Comparison of ENCODE assay signal across 26 cellular contexts in the genomic region with DNA sequence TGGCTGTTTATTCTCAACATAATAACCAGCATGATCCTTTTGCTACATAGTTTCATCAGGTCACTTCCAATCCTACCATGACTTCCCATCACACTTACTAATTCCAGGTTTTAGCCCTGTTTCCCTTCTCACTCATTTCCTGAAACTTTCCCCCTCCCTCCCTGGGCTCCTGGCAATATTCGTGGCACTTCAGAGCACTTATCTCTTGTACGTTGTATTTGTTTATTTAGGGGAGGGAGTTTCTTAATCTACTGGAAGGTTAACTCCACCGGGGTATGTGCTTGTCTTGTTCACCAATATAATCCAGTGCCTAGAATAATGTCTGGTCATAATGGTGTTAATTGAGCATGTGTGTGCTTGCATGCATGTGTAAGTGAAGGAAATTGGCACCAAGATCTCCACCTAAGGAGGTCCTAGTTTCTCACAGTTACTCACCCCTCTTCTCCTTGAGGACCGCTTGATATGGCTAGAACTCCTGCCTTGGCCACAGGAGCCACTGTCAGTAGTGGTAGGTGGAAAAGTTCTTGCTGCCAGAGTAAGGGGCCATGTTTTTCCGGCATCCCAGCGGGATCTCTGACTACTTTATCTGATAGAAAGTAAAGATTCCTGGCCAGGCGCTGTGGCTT. TPM values are rescaled to one million over a fixed set of nuclear protein-coding genes. Genes with fewer than 3 reads are reported as not detected.
A peak's percentile ranks its signal among the peaks of the same experiment; 100 is the strongest.
DNase-seq lines count a peak whose midpoint lies in the region; ATAC-seq, FAIRE-seq and TF ChIP-seq lines count a peak whose summit lies in the region.
"Had no signal": no experiment of that assay in that cellular context is flagged by ENCODE, and none has a peak within 500 bp of the region (broad histone marks: within the 10 kb centered on the region; RNA-seq: fewer than 3 reads in every experiment).

No MANE protein-coding gene starts in this region.

- H3K27ac ChIP-seq in HepG2 (ENCODE audit: extremely low read length, insufficient read depth, low read length) (peak overlapping the region; percentile 13), thyroid gland (peak overlapping the region; percentile 42 to 70 (median 69))
- H3K27ac ChIP-seq: gastroesophageal sphincter, neural progenitor cell, PC-9, vagina, VCaP had no signal

- H3K27me3 Mint-ChIP-seq in activated naive CD4-positive, alpha-beta T cell treated with anti-CD3 and anti-CD28 coated beads for 36 hours (ENCODE audit: low read depth), result no peaks in the 10 kb centered on the region
- no peaks in the 10 kb centered on the region for H3K27me3 Mint-ChIP-seq in activated CD8-positive, alpha-beta T cell treated with anti-CD3 and anti-CD28 coated beads for 36 hours
- H3K27me3 Mint-ChIP-seq: central memory CD8-positive, alpha-beta T cell had no signal

- H3K9me3 Mint-ChIP-seq in activated naive CD4-positive, alpha-beta T cell treated with anti-CD3 and anti-CD28 coated beads, Interleukin-2, amount 50 U/mL, for 72 hours, result no peaks in the 10 kb centered on the region
- H3K9me3 Mint-ChIP-seq in activated naive CD4-positive, alpha-beta T cell treated with anti-CD3 and anti-CD28 coated beads for 36 hours, result no peaks in the 10 kb centered on the region
- no peaks in the 10 kb centered on the region for H3K9me3 Mint-ChIP-seq in activated CD8-positive, alpha-beta T cell treated with anti-CD3 and anti-CD28 coated beads for 36 hours
- H3K9me3 Mint-ChIP-seq: central memory CD8-positive, alpha-beta T cell; neural progenitor cell had no signal

- no peak for TF ChIP-seq POLR2A in HepG2 (IDR thresholded peaks at IDR 0.05; ENCODE audit: insufficient read depth in 1 of 2, low read depth in 2 of 2, low read length in 2 of 2)
- no peak for TF ChIP-seq POLR2A in thyroid gland (IDR thresholded peaks at IDR 0.05)

- in situ Hi-C loops in HepG2 (cut with HindIII; ENCODE audit: extremely low pct_ligation_motif_present, low pct_unique_long_range_greater_than_20kb), result loop anchor here (5.0 kb wide), 1 partner anchor 44 kb away; no protein-coding TSS in a partner anchor

- H4K20me1 ChIP-seq in HepG2 (ENCODE audit: insufficient read depth, low read length), result no peaks in the 10 kb centered on the region

- no peak for TF ChIP-seq EP300 in HepG2 (IDR thresholded peaks at IDR 0.05; ENCODE audit: low read depth in 2 of 2, low read length in 2 of 2)
- no peak for TF ChIP-seq EP300 in HepG2 (CRISPR knock-in tag; IDR thresholded peaks at IDR 0.05; ENCODE audit: borderline replicate concordance)

- ATAC-seq in activated naive CD4-positive, alpha-beta T cell treated with anti-CD3 and anti-CD28 coated beads, Interleukin-2, amount 50 U/mL, for 72 hours, result no peak
- ATAC-seq in activated CD8-positive, alpha-beta T cell treated with anti-CD3 and anti-CD28 coated beads for 36 hours, result no peak
- ATAC-seq in HepG2 (no peak), GM18873 (IDR thresholded peaks at IDR 0.05; ENCODE audit: low FRiP score, unreplicated experiment) (no peak)
- ATAC-seq: gastroesophageal sphincter had no signal

- DNase-seq in activated naive CD4-positive, alpha-beta T cell treated with anti-CD3 and anti-CD28 coated beads, Interleukin-2, amount 50 U/mL, for 72 hours (ENCODE audit: low spot score in 2 of 2), result no peak
- no peak for DNase-seq in activated naive CD4-positive, alpha-beta T cell treated with anti-CD3 and anti-CD28 coated beads for 36 hours
- no peak for DNase-seq in activated CD8-positive, alpha-beta T cell treated with anti-CD3 and anti-CD28 coated beads for 36 hours
- DNase-seq in HepG2 (ENCODE audit: low spot score) (no peak), thyroid gland (peak; percentile 79 to 85), GM20000 (ENCODE audit: low spot score) (no peak), GM10266 (ENCODE audit: extremely low spot score) (no peak)
- DNase-seq: ACHN; activated CD4-positive, alpha-beta T cell treated with anti-CD3 and anti-CD28 coated beads, Interleukin-2, amount 50 U/mL, for 1 hour; activated CD8-positive, alpha-beta memory T cell treated with anti-CD3 and anti-CD28 coated beads, Interleukin-2, amount 50 U/mL, for 48 hours; activated gamma-delta T cell; amniotic stem cell; C1 segment of cervical spinal cord; GOT3; kidney glomerular epithelial cell; PC-9; stimulated activated CD4-positive, alpha-beta T cell treated with anti-CD3 and anti-CD28 coated beads, Interleukin-4, amount 100 ng/mL, for 4 hours; T-helper 2 cell had no signal

- no peak overlapping the region for H3K4me2 ChIP-seq in HepG2 (ENCODE audit: low read depth, low read length)
- H3K4me2 ChIP-seq: neural progenitor cell, PC-9 had no signal

- 57% methylated on average over 7 of the region's 7 CpGs for WGBS in HepG2 (ENCODE audit: low lambda C conversion rate)
- WGBS in thyroid gland, 2 donors, result 44 to 45% methylated on average over 7 of the region's 7 CpGs

- H3K4me1 Mint-ChIP-seq in activated naive CD4-positive, alpha-beta T cell treated with anti-CD3 and anti-CD28 coated beads for 36 hours (ENCODE audit: low read depth), result no peaks in the 10 kb centered on the region
- H3K4me1 Mint-ChIP-seq in activated CD8-positive, alpha-beta T cell treated with anti-CD3 and anti-CD28 coated beads for 36 hours (ENCODE audit: low read depth), result peaks cover 9% of the 10 kb centered on the region

- peak; percentile 30 for FAIRE-seq in HepG2 (lab: Jason Lieb, UNC)

- H2AFZ ChIP-seq in HepG2 (ENCODE audit: low read length), result no peak overlapping the region
- H2AFZ ChIP-seq: neural progenitor cell, PC-9 had no signal

- H3K36me3 ChIP-seq in HepG2 (replicated peaks in 1 of 2; ENCODE audit: control insufficient read depth in 1 of 2, insufficient read depth in 2 of 2, low read length in 2 of 2), result peaks cover 9 to 69% of the 10 kb centered on the region in 2 experiments
- H3K36me3 ChIP-seq in thyroid gland, result peaks cover 31 to 38% of the 10 kb centered on the region in 2 donors

- no peak for TF ChIP-seq RAD21 in HepG2 (CRISPR knock-in tag; IDR thresholded peaks at IDR 0.05)

- H3K9ac ChIP-seq in HepG2 (ENCODE audit: insufficient read depth, low read depth, low read length), result no peak overlapping the region
- H3K9ac ChIP-seq: neural progenitor cell had no signal

- intact Hi-C loops in activated naive CD4-positive, alpha-beta T cell treated with anti-CD3 and anti-CD28 coated beads for 36 hours (cut with micrococcal nuclease), result no loop called here
- intact Hi-C loops in activated CD8-positive, alpha-beta T cell treated with anti-CD3 and anti-CD28 coated beads for 36 hours (cut with micrococcal nuclease), result loop anchor here (5.0 kb wide), 1 partner anchor 44 kb away; no protein-coding TSS in a partner anchor
- intact Hi-C loops in HepG2 (cut with micrococcal nuclease; ENCODE audit: unreplicated experiment) (loop anchor here (10.0 kb wide), 1 partner anchor 116 kb away; no protein-coding TSS in a partner anchor), thyroid gland (cut with DNase I) (loop anchor here (5.0 kb wide), 1 partner anchor 44 kb away; no protein-coding TSS in a partner anchor)

- H3K9me3 ChIP-seq in HepG2 (ENCODE audit: low read length) (no peaks in the 10 kb centered on the region), thyroid gland (no peaks in the 10 kb centered on the region)
- H3K9me3 ChIP-seq: gastroesophageal sphincter, vagina had no signal

- no peak for TF ChIP-seq CTCF in activated CD8-positive, alpha-beta T cell treated with anti-CD3 and anti-CD28 coated beads for 36 hours (IDR thresholded peaks at IDR 0.05)
- no peak for TF ChIP-seq CTCF in HepG2 (CRISPR knock-in tag; IDR thresholded peaks at IDR 0.05)
- no peak for TF ChIP-seq CTCF in thyroid gland (IDR thresholded peaks at IDR 0.05)
- no peak for TF ChIP-seq CTCF in GM20000 (IDR thresholded peaks at IDR 0.05; ENCODE audit: extremely low read depth, missing control alignments)
- TF ChIP-seq CTCF in GM10266 (IDR thresholded peaks at IDR 0.05; ENCODE audit: control insufficient read depth, insufficient read depth, low read depth, missing control alignments), result no peak

- peaks cover 18 to 28% of the 10 kb centered on the region in 2 donors for H3K36me3 Mint-ChIP-seq in activated naive CD4-positive, alpha-beta T cell treated with anti-CD3 and anti-CD28 coated beads, Interleukin-2, amount 50 U/mL, for 72 hours
- H3K36me3 Mint-ChIP-seq in activated naive CD4-positive, alpha-beta T cell treated with anti-CD3 and anti-CD28 coated beads for 36 hours (ENCODE audit: low read depth), result peaks cover 48% of the 10 kb centered on the region
- H3K36me3 Mint-ChIP-seq in activated CD8-positive, alpha-beta T cell treated with anti-CD3 and anti-CD28 coated beads for 36 hours (ENCODE audit: low read depth), result peaks cover 58% of the 10 kb centered on the region

- H3K79me2 ChIP-seq in HepG2 (ENCODE audit: insufficient read depth, low read length), result peaks cover 8% of the 10 kb centered on the region

- CTCF ChIA-PET in activated naive CD4-positive, alpha-beta T cell treated with anti-CD3 and anti-CD28 coated beads for 36 hours (lab: Charles Lee), result interaction anchor here (2.9 to 9.7 kb wide), 3 partner anchors 8 to 44 kb away, joined by 18 to 130 read pairs (median 22); no protein-coding TSS in a partner anchor
- CTCF ChIA-PET in activated CD8-positive, alpha-beta T cell treated with anti-CD3 and anti-CD28 coated beads for 36 hours (lab: Charles Lee), result interaction anchor here (0.8 to 3.9 kb wide), 10 partner anchors 11 to 224 kb away, joined by 3 to 89 read pairs (median 4); partner anchors contain the start of gene ANKRD54
- CTCF ChIA-PET in HepG2 (lab: Yijun Ruan, JAX; ENCODE audit: low intra/inter-chr PET ratio, low total read pairs), result no interaction called here

- no peak overlapping the region for H3K4me3 Mint-ChIP-seq in activated naive CD4-positive, alpha-beta T cell treated with anti-CD3 and anti-CD28 coated beads for 36 hours
- no peak overlapping the region for H3K4me3 Mint-ChIP-seq in activated CD8-positive, alpha-beta T cell treated with anti-CD3 and anti-CD28 coated beads for 36 hours
- H3K4me3 Mint-ChIP-seq: central memory CD8-positive, alpha-beta T cell; neural progenitor cell had no signal

- H3K4me3 ChIP-seq in HepG2 (replicated peaks in 1 of 3; ENCODE audit: insufficient read depth in 1 of 3, low read depth in 2 of 3, low read length in 3 of 3) (no peak overlapping the region), thyroid gland (replicated peaks in 1 of 3) (no peak overlapping the region)
- H3K4me3 ChIP-seq: gastroesophageal sphincter, neural progenitor cell, PC-9, vagina had no signal

- H3K4me1 ChIP-seq in HepG2 (ENCODE audit: insufficient read depth, low read length), result peaks cover 57% of the 10 kb centered on the region
- H3K4me1 ChIP-seq in thyroid gland, result peaks cover 29 to 61% of the 10 kb centered on the region in 2 donors
- H3K4me1 ChIP-seq: neural progenitor cell, vagina had no signal

- BruUV-seq in HepG2 (replicated peaks; lab: Mats Ljungman, UMichigan), result no TSS peak

- H3K27ac Mint-ChIP-seq in activated naive CD4-positive, alpha-beta T cell treated with anti-CD3 and anti-CD28 coated beads, Interleukin-2, amount 50 U/mL, for 72 hours, result peak overlapping the region; percentile 23 to 75
- H3K27ac Mint-ChIP-seq in activated naive CD4-positive, alpha-beta T cell treated with anti-CD3 and anti-CD28 coated beads for 36 hours, result no peak overlapping the region
- peak overlapping the region; percentile 16 for H3K27ac Mint-ChIP-seq in activated CD8-positive, alpha-beta T cell treated with anti-CD3 and anti-CD28 coated beads for 36 hours
- H3K27ac Mint-ChIP-seq: neural progenitor cell had no signal

- H3K27me3 ChIP-seq in HepG2 (ENCODE audit: control insufficient read depth in 1 of 2, insufficient read depth in 2 of 2, low read length in 2 of 2), result no peaks in the 10 kb centered on the region
- H3K27me3 ChIP-seq in thyroid gland, result no peaks in the 10 kb centered on the region
- H3K27me3 ChIP-seq: gastroesophageal sphincter, neural progenitor cell, vagina had no signal

- POLR2A ChIA-PET in activated CD8-positive, alpha-beta T cell treated with anti-CD3 and anti-CD28 coated beads for 36 hours (lab: Charles Lee), result interaction anchor here (0.8 to 1.2 kb wide), 3 partner anchors 11 to 27 kb away, joined by 3 to 4 read pairs (median 3); partner anchors contain the start of gene EIF3L
- POLR2A ChIA-PET in HepG2 (lab: Yijun Ruan, JAX), result interaction anchor here (0.9 to 1.3 kb wide), 5 partner anchors 9 to 51 kb away, joined by 3 to 6 read pairs (median 3); partner anchors contain the start of gene ANKRD54

RNA-seq across cellular contexts. Expression of gene EIF3L, which starts 11.7 kb away (rescaled TPM):
- 1,000 to 10,000 TPM in 1 of 2 donors, 100 to 1,000 TPM in 1; 699 to 1,046 TPM for total RNA-seq in activated naive CD4-positive, alpha-beta T cell treated with anti-CD3 and anti-CD28 coated beads, Interleukin-2, amount 50 U/mL, for 72 hours
- total RNA-seq in activated naive CD4-positive, alpha-beta T cell treated with anti-CD3 and anti-CD28 coated beads for 36 hours, result 100 to 1,000 TPM; 776 to 797 TPM
- 100 to 1,000 TPM; 687 to 694 TPM for total RNA-seq in activated CD8-positive, alpha-beta T cell treated with anti-CD3 and anti-CD28 coated beads for 36 hours
- total RNA-seq in HepG2 (2016; rRNA removed; fragmentation: Illumina TruSeq; extraction: Trizol) (514 and 695 TPM in 2 replicates), thyroid gland (100 to 1,000 TPM; 423 to 557 (median 455) TPM)
- 243 and 303 TPM in 2 replicates for total RNA-seq in HepG2 (2016; cell fraction: cytosol; rRNA removed; fragmentation: Illumina TruSeq; extraction: Trizol; ENCODE audit: low read depth)
- total RNA-seq in HepG2 (2016; cell fraction: insoluble cytoplasmic fraction; rRNA removed; fragmentation: Illumina TruSeq; extraction: Trizol), result 490 and 695 TPM in 2 replicates
- 762 and 870 TPM in 2 replicates for total RNA-seq in HepG2 (2016; cell fraction: membrane; rRNA removed; fragmentation: Illumina TruSeq; extraction: Trizol)
- 260 and 289 TPM in 2 replicates for total RNA-seq in HepG2 (2016; cell fraction: nucleus; rRNA removed; fragmentation: Illumina TruSeq; extraction: Trizol)
- 731 and 793 TPM in 2 replicates for polyA plus RNA-seq in HepG2 (2011; rRNA removed)
- 709 and 837 TPM in 2 replicates for polyA plus RNA-seq in HepG2 (2011; cell fraction: cytosol; rRNA removed)
- polyA plus RNA-seq in HepG2 (2011; cell fraction: nucleus; rRNA removed), result 198 TPM in 2 replicates
- 793 and 993 TPM in 2 replicates for polyA plus RNA-seq in HepG2 (2012)
- polyA plus RNA-seq in HepG2 (2016; cell fraction: cytosol; fragmentation: Illumina TruSeq; extraction: Trizol; ENCODE audit: low read depth), result 256 and 328 TPM in 2 replicates
- polyA plus RNA-seq in HepG2 (2016; cell fraction: insoluble cytoplasmic fraction; fragmentation: Illumina TruSeq; extraction: Trizol; ENCODE audit: low read depth), result 558 and 645 TPM in 2 replicates
- polyA plus RNA-seq in HepG2 (2016; cell fraction: membrane; fragmentation: Illumina TruSeq; extraction: Trizol; ENCODE audit: low read depth), result 640 and 832 TPM in 2 replicates
- polyA plus RNA-seq in HepG2 (2016; cell fraction: nucleus; fragmentation: Illumina TruSeq; extraction: Trizol; ENCODE audit: insufficient read depth, low read depth), result 328 and 345 TPM in 2 replicates
- 689 and 781 TPM in 2 replicates for polyA minus RNA-seq in HepG2 (2011; rRNA and poly(A)+ RNA removed; ENCODE audit: low replicate concordance)
- 221 and 268 TPM in 2 replicates for polyA minus RNA-seq in HepG2 (2011; cell fraction: cytosol; rRNA and poly(A)+ RNA removed)
- polyA minus RNA-seq in HepG2 (2011; cell fraction: nucleus; rRNA and poly(A)+ RNA removed), result 133 and 175 TPM in 2 replicates

RNA-seq across cellular contexts. Expression of gene ANKRD54, which starts 16.8 kb away (rescaled TPM):
- 10 to 100 TPM; 16.6 to 22.4 TPM for total RNA-seq in activated naive CD4-positive, alpha-beta T cell treated with anti-CD3 and anti-CD28 coated beads, Interleukin-2, amount 50 U/mL, for 72 hours
- 10 to 100 TPM; 13.5 to 15.6 TPM for total RNA-seq in activated naive CD4-positive, alpha-beta T cell treated with anti-CD3 and anti-CD28 coated beads for 36 hours
- total RNA-seq in activated CD8-positive, alpha-beta T cell treated with anti-CD3 and anti-CD28 coated beads for 36 hours, result 10 to 100 TPM; 17.2 to 17.5 TPM
- 31.9 and 33.6 TPM in 2 replicates for total RNA-seq in HepG2 (2016; rRNA removed; fragmentation: Illumina TruSeq; extraction: Trizol)
- total RNA-seq in HepG2 (2016; cell fraction: cytosol; rRNA removed; fragmentation: Illumina TruSeq; extraction: Trizol; ENCODE audit: low read depth), result 14.6 and 15.2 TPM in 2 replicates
- 27.3 and 32.7 TPM in 2 replicates for total RNA-seq in HepG2 (2016; cell fraction: insoluble cytoplasmic fraction; rRNA removed; fragmentation: Illumina TruSeq; extraction: Trizol)
- total RNA-seq in HepG2 (2016; cell fraction: membrane; rRNA removed; fragmentation: Illumina TruSeq; extraction: Trizol), result 29.4 and 34.6 TPM in 2 replicates
- total RNA-seq in HepG2 (2016; cell fraction: nucleus; rRNA removed; fragmentation: Illumina TruSeq; extraction: Trizol), result 20.7 and 24.5 TPM in 2 replicates
- polyA plus RNA-seq in HepG2 (2011; rRNA removed), result 28.5 and 33.1 TPM in 2 replicates
- 17.8 and 30.6 TPM in 2 replicates for polyA plus RNA-seq in HepG2 (2011; cell fraction: cytosol; rRNA removed)
- polyA plus RNA-seq in HepG2 (2011; cell fraction: nucleus; rRNA removed), result 64.2 and 84.7 TPM in 2 replicates
- polyA plus RNA-seq in HepG2 (2012), result 14.5 and 14.8 TPM in 2 replicates
- polyA plus RNA-seq in HepG2 (2016; cell fraction: cytosol; fragmentation: Illumina TruSeq; extraction: Trizol; ENCODE audit: low read depth), result 12.7 and 16.5 TPM in 2 replicates
- 32.6 and 37.8 TPM in 2 replicates for polyA plus RNA-seq in HepG2 (2016; cell fraction: insoluble cytoplasmic fraction; fragmentation: Illumina TruSeq; extraction: Trizol; ENCODE audit: low read depth)
- polyA plus RNA-seq in HepG2 (2016; cell fraction: membrane; fragmentation: Illumina TruSeq; extraction: Trizol; ENCODE audit: low read depth), result 25.4 and 26.8 TPM in 2 replicates
- polyA plus RNA-seq in HepG2 (2016; cell fraction: nucleus; fragmentation: Illumina TruSeq; extraction: Trizol; ENCODE audit: insufficient read depth, low read depth), result 46.2 and 51.6 TPM in 2 replicates
- 44.8 and 54.2 TPM in 2 replicates for polyA minus RNA-seq in HepG2 (2011; rRNA and poly(A)+ RNA removed; ENCODE audit: low replicate concordance)
- 12.0 and 15.7 TPM in 2 replicates for polyA minus RNA-seq in HepG2 (2011; cell fraction: cytosol; rRNA and poly(A)+ RNA removed)
- 13.5 and 14.0 TPM in 2 replicates for polyA minus RNA-seq in HepG2 (2011; cell fraction: nucleus; rRNA and poly(A)+ RNA removed)
- 10 to 100 TPM; 54.7 to 75.9 (median 61.5) TPM for total RNA-seq in thyroid gland

RNA-seq across cellular contexts. Expression of gene GALR3, which starts 37.7 kb away (rescaled TPM):
- total RNA-seq in activated naive CD4-positive, alpha-beta T cell treated with anti-CD3 and anti-CD28 coated beads, Interleukin-2, amount 50 U/mL, for 72 hours, result not detected
- total RNA-seq in activated naive CD4-positive, alpha-beta T cell treated with anti-CD3 and anti-CD28 coated beads for 36 hours, result not detected
- not detected for total RNA-seq in activated CD8-positive, alpha-beta T cell treated with anti-CD3 and anti-CD28 coated beads for 36 hours
- total RNA-seq in HepG2 (2016; rRNA removed; fragmentation: Illumina TruSeq; extraction: Trizol), result not detected in 2 replicates
- not detected in 2 replicates for total RNA-seq in HepG2 (2016; cell fraction: cytosol; rRNA removed; fragmentation: Illumina TruSeq; extraction: Trizol; ENCODE audit: low read depth)
- total RNA-seq in HepG2 (2016; cell fraction: insoluble cytoplasmic fraction; rRNA removed; fragmentation: Illumina TruSeq; extraction: Trizol), result 0.15 TPM in 1 of 2 replicates, not detected in the other
- not detected in 2 replicates for total RNA-seq in HepG2 (2016; cell fraction: membrane; rRNA removed; fragmentation: Illumina TruSeq; extraction: Trizol)
- total RNA-seq in HepG2 (2016; cell fraction: nucleus; rRNA removed; fragmentation: Illumina TruSeq; extraction: Trizol), result not detected in 2 replicates
- 0.05 and 0.13 TPM in 2 replicates for polyA plus RNA-seq in HepG2 (2011; rRNA removed)
- 0.06 and 0.12 TPM in 2 replicates for polyA plus RNA-seq in HepG2 (2011; cell fraction: cytosol; rRNA removed)
- 1.1 and 1.7 TPM in 2 replicates for polyA plus RNA-seq in HepG2 (2011; cell fraction: nucleus; rRNA removed)
- polyA plus RNA-seq in HepG2 (2012), result not detected in 2 replicates
- 0.11 TPM in 1 of 2 replicates, not detected in the other for polyA plus RNA-seq in HepG2 (2016; cell fraction: cytosol; fragmentation: Illumina TruSeq; extraction: Trizol; ENCODE audit: low read depth)
- not detected in 2 replicates for polyA plus RNA-seq in HepG2 (2016; cell fraction: insoluble cytoplasmic fraction; fragmentation: Illumina TruSeq; extraction: Trizol; ENCODE audit: low read depth)
- not detected in 2 replicates for polyA plus RNA-seq in HepG2 (2016; cell fraction: membrane; fragmentation: Illumina TruSeq; extraction: Trizol; ENCODE audit: low read depth)
- polyA plus RNA-seq in HepG2 (2016; cell fraction: nucleus; fragmentation: Illumina TruSeq; extraction: Trizol; ENCODE audit: insufficient read depth, low read depth), result not detected in 2 replicates
- 1.8 TPM in 1 of 2 replicates, not detected in the other for polyA minus RNA-seq in HepG2 (2011; rRNA and poly(A)+ RNA removed; ENCODE audit: low replicate concordance)
- polyA minus RNA-seq in HepG2 (2011; cell fraction: cytosol; rRNA and poly(A)+ RNA removed), result not detected in 2 replicates
- polyA minus RNA-seq in HepG2 (2011; cell fraction: nucleus; rRNA and poly(A)+ RNA removed), result 0.77 TPM in 1 of 2 replicates, not detected in the other
- total RNA-seq in thyroid gland, result not detected
- total RNA-seq: G401, gastroesophageal sphincter, mononuclear cell, vagina had no signal

RNA-seq across cellular contexts. Expression of gene MICALL1, which starts 45.2 kb away (rescaled TPM):
- 10 to 100 TPM; 13.9 to 16.5 TPM for total RNA-seq in activated naive CD4-positive, alpha-beta T cell treated with anti-CD3 and anti-CD28 coated beads, Interleukin-2, amount 50 U/mL, for 72 hours
- 10 to 100 TPM; 12.0 to 12.9 TPM for total RNA-seq in activated naive CD4-positive, alpha-beta T cell treated with anti-CD3 and anti-CD28 coated beads for 36 hours
- 10 to 100 TPM; 10.2 to 11.8 TPM for total RNA-seq in activated CD8-positive, alpha-beta T cell treated with anti-CD3 and anti-CD28 coated beads for 36 hours
- total RNA-seq in HepG2 (2016; rRNA removed; fragmentation: Illumina TruSeq; extraction: Trizol), result 10.2 and 10.6 TPM in 2 replicates
- 3.4 and 3.8 TPM in 2 replicates for total RNA-seq in HepG2 (2016; cell fraction: cytosol; rRNA removed; fragmentation: Illumina TruSeq; extraction: Trizol; ENCODE audit: low read depth)
- 9.0 and 10.7 TPM in 2 replicates for total RNA-seq in HepG2 (2016; cell fraction: insoluble cytoplasmic fraction; rRNA removed; fragmentation: Illumina TruSeq; extraction: Trizol)
- total RNA-seq in HepG2 (2016; cell fraction: membrane; rRNA removed; fragmentation: Illumina TruSeq; extraction: Trizol), result 13.1 and 14.5 TPM in 2 replicates
- total RNA-seq in HepG2 (2016; cell fraction: nucleus; rRNA removed; fragmentation: Illumina TruSeq; extraction: Trizol), result 7.8 and 8.7 TPM in 2 replicates
- 7.6 and 10.2 TPM in 2 replicates for polyA plus RNA-seq in HepG2 (2011; rRNA removed)
- 6.7 and 7.5 TPM in 2 replicates for polyA plus RNA-seq in HepG2 (2011; cell fraction: cytosol; rRNA removed)
- polyA plus RNA-seq in HepG2 (2011; cell fraction: nucleus; rRNA removed), result 20.3 and 21.4 TPM in 2 replicates
- polyA plus RNA-seq in HepG2 (2012), result 6.6 and 10.9 TPM in 2 replicates
- 4.2 and 4.5 TPM in 2 replicates for polyA plus RNA-seq in HepG2 (2016; cell fraction: cytosol; fragmentation: Illumina TruSeq; extraction: Trizol; ENCODE audit: low read depth)
- polyA plus RNA-seq in HepG2 (2016; cell fraction: insoluble cytoplasmic fraction; fragmentation: Illumina TruSeq; extraction: Trizol; ENCODE audit: low read depth), result 11.5 and 15.1 TPM in 2 replicates
- 12.2 and 15.3 TPM in 2 replicates for polyA plus RNA-seq in HepG2 (2016; cell fraction: membrane; fragmentation: Illumina TruSeq; extraction: Trizol; ENCODE audit: low read depth)
- polyA plus RNA-seq in HepG2 (2016; cell fraction: nucleus; fragmentation: Illumina TruSeq; extraction: Trizol; ENCODE audit: insufficient read depth, low read depth), result 14.0 and 21.3 TPM in 2 replicates
- 20.1 and 35.6 TPM in 2 replicates for polyA minus RNA-seq in HepG2 (2011; rRNA and poly(A)+ RNA removed; ENCODE audit: low replicate concordance)
- polyA minus RNA-seq in HepG2 (2011; cell fraction: cytosol; rRNA and poly(A)+ RNA removed), result 11.8 and 17.0 TPM in 2 replicates
- polyA minus RNA-seq in HepG2 (2011; cell fraction: nucleus; rRNA and poly(A)+ RNA removed), result 8.9 and 10.7 TPM in 2 replicates
- 10 to 100 TPM; 22.2 to 48.3 (median 30.8) TPM for total RNA-seq in thyroid gland

RNA-seq across cellular contexts. Expression of gene GCAT, which starts 53.2 kb away (rescaled TPM):
- total RNA-seq in activated naive CD4-positive, alpha-beta T cell treated with anti-CD3 and anti-CD28 coated beads, Interleukin-2, amount 50 U/mL, for 72 hours, result 10 to 100 TPM in 1 of 2 donors, 1 to 10 TPM in 1; 7.5 to 20.7 TPM
- 10 to 100 TPM; 26.9 to 27.2 TPM for total RNA-seq in activated naive CD4-positive, alpha-beta T cell treated with anti-CD3 and anti-CD28 coated beads for 36 hours
- 10 to 100 TPM; 19.0 to 20.4 TPM for total RNA-seq in activated CD8-positive, alpha-beta T cell treated with anti-CD3 and anti-CD28 coated beads for 36 hours
- total RNA-seq in HepG2 (2016; rRNA removed; fragmentation: Illumina TruSeq; extraction: Trizol) (50.3 and 56.8 TPM in 2 replicates), thyroid gland (10 to 100 TPM; 30.4 to 59.1 (median 38.2) TPM)
- 23.1 and 31.8 TPM in 2 replicates for total RNA-seq in HepG2 (2016; cell fraction: cytosol; rRNA removed; fragmentation: Illumina TruSeq; extraction: Trizol; ENCODE audit: low read depth)
- 52.6 and 58.0 TPM in 2 replicates for total RNA-seq in HepG2 (2016; cell fraction: insoluble cytoplasmic fraction; rRNA removed; fragmentation: Illumina TruSeq; extraction: Trizol)
- 32.9 and 38.6 TPM in 2 replicates for total RNA-seq in HepG2 (2016; cell fraction: membrane; rRNA removed; fragmentation: Illumina TruSeq; extraction: Trizol)
- total RNA-seq in HepG2 (2016; cell fraction: nucleus; rRNA removed; fragmentation: Illumina TruSeq; extraction: Trizol), result 22.7 and 25.7 TPM in 2 replicates
- 24.6 and 28.0 TPM in 2 replicates for polyA plus RNA-seq in HepG2 (2011; rRNA removed)
- 15.8 and 37.3 TPM in 2 replicates for polyA plus RNA-seq in HepG2 (2011; cell fraction: cytosol; rRNA removed)
- polyA plus RNA-seq in HepG2 (2011; cell fraction: nucleus; rRNA removed), result 35.2 and 54.6 TPM in 2 replicates
- 10.3 and 20.4 TPM in 2 replicates for polyA plus RNA-seq in HepG2 (2012)
- polyA plus RNA-seq in HepG2 (2016; cell fraction: cytosol; fragmentation: Illumina TruSeq; extraction: Trizol; ENCODE audit: low read depth), result 22.8 and 31.3 TPM in 2 replicates
- polyA plus RNA-seq in HepG2 (2016; cell fraction: insoluble cytoplasmic fraction; fragmentation: Illumina TruSeq; extraction: Trizol; ENCODE audit: low read depth), result 55.4 and 57.3 TPM in 2 replicates
- polyA plus RNA-seq in HepG2 (2016; cell fraction: membrane; fragmentation: Illumina TruSeq; extraction: Trizol; ENCODE audit: low read depth), result 28.0 and 32.8 TPM in 2 replicates
- polyA plus RNA-seq in HepG2 (2016; cell fraction: nucleus; fragmentation: Illumina TruSeq; extraction: Trizol; ENCODE audit: insufficient read depth, low read depth), result 37.4 and 40.9 TPM in 2 replicates
- 8.3 and 44.9 TPM in 2 replicates for polyA minus RNA-seq in HepG2 (2011; rRNA and poly(A)+ RNA removed; ENCODE audit: low replicate concordance)
- 21.9 and 27.6 TPM in 2 replicates for polyA minus RNA-seq in HepG2 (2011; cell fraction: cytosol; rRNA and poly(A)+ RNA removed)
- polyA minus RNA-seq in HepG2 (2011; cell fraction: nucleus; rRNA and poly(A)+ RNA removed), result 18.2 TPM in 2 replicates

Comparison
In these comparisons a context has a peak if more than half of its experiments do, and no peak if none do; other contexts are left out.
1. DNase-seq: peak in thyroid gland (2 of 2); none in activated naive CD4-positive, alpha-beta T cell treated with anti-CD3 and anti-CD28 coated beads, Interleukin-2, amount 50 U/mL, for 72 hours (0 of 2), activated naive CD4-positive, alpha-beta T cell treated with anti-CD3 and anti-CD28 coated beads for 36 hours (single experiment), activated CD8-positive, alpha-beta T cell treated with anti-CD3 and anti-CD28 coated beads for 36 hours (single experiment), HepG2 (single experiment), GM20000 (single experiment) and GM10266 (single experiment).